In genomic region chr1:55322842-55323241, GRCh38 we compare ENCODE assay signal across 31 cellular contexts.
A peak's percentile ranks its signal among the peaks of the same experiment; 100 is the strongest.
DNase-seq lines count a peak whose midpoint lies in the region; ATAC-seq, FAIRE-seq and TF ChIP-seq lines count a peak whose summit lies in the region.
"Had no signal": no experiment of that assay in that cellular context is flagged by ENCODE, and none has a peak within 500 bp of the region (broad histone marks: within the 10 kb centered on the region; RNA-seq: fewer than 3 reads in every experiment).

No MANE protein-coding gene starts in this region.

- ATAC-seq in A549: peak; percentile 47 to 70; a peak in 5 of 6 replicates
- ATAC-seq in PC-3: no peak
- ATAC-seq: GM12878, K562, Panc1 had no signal

- TF ChIP-seq RAD21 in A549 (conservative IDR thresholded peaks at IDR 0.05 in 1 of 2, IDR thresholded peaks at IDR 0.05 in 1 of 2): peak in 1 of 2 experiments; percentile 22; a peak in 1 of 5 replicates

- no TSS peak for BruUV-seq in PC-3 (replicated peaks; lab: Mats Ljungman, UMichigan)

- intact Hi-C loops in PC-3 (cut with micrococcal nuclease): no loop called here
- intact Hi-C loops in activated CD4-positive, alpha-beta memory T cell treated with anti-CD3 and anti-CD28 coated beads for 36 hours (cut with micrococcal nuclease): no loop called here

- 0% methylated on average over 1 of the region's 1 CpG for WGBS in A549 (ENCODE audit: missing lambda C conversion rate)

- no peak overlapping the region for H3K27ac Mint-ChIP-seq in activated CD4-positive, alpha-beta memory T cell treated with anti-CD3 and anti-CD28 coated beads for 36 hours
- H3K27ac Mint-ChIP-seq: CD4-positive, alpha-beta T cell; GM23338; H9 had no signal

- CTCF ChIA-PET in A549 (lab: Yijun Ruan, JAX): no interaction called here
- CTCF ChIA-PET in PC-3 (lab: Charles Lee): no interaction called here
- CTCF ChIA-PET in activated CD4-positive, alpha-beta memory T cell treated with anti-CD3 and anti-CD28 coated beads for 36 hours (lab: Charles Lee): no interaction called here

- no peak overlapping the region for H3K4me3 Mint-ChIP-seq in activated CD4-positive, alpha-beta memory T cell treated with anti-CD3 and anti-CD28 coated beads for 36 hours
- H3K4me3 Mint-ChIP-seq: CD4-positive, alpha-beta T cell; GM23338; H9 had no signal

- TF ChIP-seq CTCF in A549 (IDR thresholded peaks at IDR 0.05): no peak
- no peak for TF ChIP-seq CTCF in PC-3 (conservative IDR thresholded peaks at IDR 0.05; ENCODE audit: low read depth, low read length)

- H3K4me3 ChIP-seq in A549 (no peak overlapping the region), PC-3 (ENCODE audit: low read length) (no peak overlapping the region), adipocyte (ENCODE audit: low read length) (no peak overlapping the region)
- H3K4me3 ChIP-seq: BLaER1 treated with 17β-estradiol and CSF1 and Interleukin-3, amounts not matched to agents 10 nM and 100 nM; GM12878; GM23338; K562; SK-N-MC had no signal

- H3K27me3 ChIP-seq in PC-3 (ENCODE audit: low read length) (no peaks in the 10 kb centered on the region), adipocyte (replicated peaks; ENCODE audit: control insufficient read depth, insufficient read depth, low read length) (no peaks in the 10 kb centered on the region)
- H3K27me3 ChIP-seq: BLaER1 treated with 17β-estradiol and CSF1 and Interleukin-3, amounts not matched to agents 10 nM and 100 nM had no signal

- H3K9me2 ChIP-seq in PC-3 (replicated peaks; ENCODE audit: low read length): no peaks in the 10 kb centered on the region

- peaks cover 13% of the 10 kb centered on the region for H3K27me3 Mint-ChIP-seq in activated CD4-positive, alpha-beta memory T cell treated with anti-CD3 and anti-CD28 coated beads for 36 hours
- H3K27me3 Mint-ChIP-seq: CD4-positive, alpha-beta T cell had no signal

- H3K4me1 Mint-ChIP-seq in activated CD4-positive, alpha-beta memory T cell treated with anti-CD3 and anti-CD28 coated beads for 36 hours (ENCODE audit: low read depth): no peaks in the 10 kb centered on the region

- no peaks in the 10 kb centered on the region for H3K79me2 ChIP-seq in PC-3 (ENCODE audit: low read length)

- H4K20me1 ChIP-seq in PC-3 (ENCODE audit: low read length): no peaks in the 10 kb centered on the region
- H4K20me1 ChIP-seq: BLaER1 treated with 17β-estradiol and CSF1 and Interleukin-3, amounts not matched to agents 10 nM and 100 nM had no signal

- 0 out of 3 replicates have a peak, but pooled peaks cover 2% of the 10 kb centered on the region for H3K9me3 ChIP-seq in A549
- no peaks in the 10 kb centered on the region for H3K9me3 ChIP-seq in PC-3 (ENCODE audit: low read length)
- no peaks in the 10 kb centered on the region for H3K9me3 ChIP-seq in adipocyte (ENCODE audit: control insufficient read depth, low read length)
- H3K9me3 ChIP-seq: BLaER1 treated with 17β-estradiol and CSF1 and Interleukin-3, amounts not matched to agents 10 nM and 100 nM had no signal

- H2AFZ ChIP-seq in PC-3 (ENCODE audit: low read length): peak overlapping the region; percentile 25; the same call in 1 of the 2 replicates
- H2AFZ ChIP-seq: GM23338 had no signal

- POLR2A ChIA-PET in A549 (lab: Yijun Ruan, JAX): no interaction called here
- POLR2A ChIA-PET in PC-3 (lab: Charles Lee; ENCODE audit: unreplicated experiment): no interaction called here
- POLR2A ChIA-PET in activated CD4-positive, alpha-beta memory T cell treated with anti-CD3 and anti-CD28 coated beads for 36 hours (lab: Charles Lee): no interaction called here

- TF ChIP-seq EP300 in A549 (IDR thresholded peaks at IDR 0.05): no peak

- no peaks in the 10 kb centered on the region for H3K36me3 ChIP-seq in PC-3 (ENCODE audit: low read depth, low read length)
- no peaks in the 10 kb centered on the region for H3K36me3 ChIP-seq in adipocyte (ENCODE audit: control insufficient read depth, insufficient read depth, low read length, severe bottlenecking)
- H3K36me3 ChIP-seq: BLaER1 treated with 17β-estradiol and CSF1 and Interleukin-3, amounts not matched to agents 10 nM and 100 nM had no signal

- no peak overlapping the region for H3K9ac ChIP-seq in PC-3 (ENCODE audit: low read length)
- H3K9ac ChIP-seq in adipocyte (ENCODE audit: low read length): no peak overlapping the region
- H3K9ac ChIP-seq: BLaER1 treated with 17β-estradiol and CSF1 and Interleukin-3, amounts not matched to agents 10 nM and 100 nM had no signal

- H3K4me2 ChIP-seq in A549 (peak overlapping the region; percentile 58), PC-3 (ENCODE audit: low read length) (peak overlapping the region; percentile 59; the same call in 1 of the 2 replicates)
- H3K4me2 ChIP-seq: BLaER1 treated with 17β-estradiol and CSF1 and Interleukin-3, amounts not matched to agents 10 nM and 100 nM; GM23338 had no signal

- H3K27ac ChIP-seq in A549: peak overlapping the region; percentile 82 to 88
- no peak overlapping the region for H3K27ac ChIP-seq in PC-3 (ENCODE audit: low read length)
- H3K27ac ChIP-seq: 22Rv1; BLaER1 treated with 17β-estradiol and CSF1 and Interleukin-3, amounts not matched to agents 10 nM and 100 nM; SK-N-MC had no signal

- H3K36me3 Mint-ChIP-seq in activated CD4-positive, alpha-beta memory T cell treated with anti-CD3 and anti-CD28 coated beads for 36 hours: no peaks in the 10 kb centered on the region

- peak in 1 of 2 experiments; percentile 59 for DNase-seq in A549 (ENCODE audit: low read depth in 1 of 2, low spot score in 1 of 2)
- no peak for DNase-seq in PC-3
- DNase-seq in adipocyte (ENCODE audit: low read depth): peak; percentile 22
- peak; percentile 55 for DNase-seq in kidney tubule cell (ENCODE audit: low spot score)
- no peak for DNase-seq in NCI-H1417 treated with DMSO at 0.1 percent for 48 hours (lab: John Stamatoyannopoulos, UW)
- DNase-seq in occipital lobe (lab: John Stamatoyannopoulos, UW): no peak
- no peak for DNase-seq in Ammon's horn (ENCODE audit: low spot score)
- no peak for DNase-seq in activated CD4-positive, alpha-beta memory T cell treated with anti-CD3 and anti-CD28 coated beads for 36 hours
- DNase-seq: CD4-positive, alpha-beta T cell; DMS79; EL; GDM1; H9; Kasumi-1; MV-4-11; NCI-H1105; NCI-H146; NCI-H1930; NCI-H446 treated with DMSO at 0.1 percent for 48 hours; NCI-H526; NCI-H82; NK-92 treated with Interleukin-12 subunit alpha and Interleukin-12 subunit beta, amount 100 ng/mL, for 24 hours; SIG-M5 had no signal

- no peak for FAIRE-seq in A549 (lab: Jason Lieb, UNC)
- FAIRE-seq: GM12878, HTR-8/SVneo, K562 had no signal

- H3K4me1 ChIP-seq in A549 (peaks cover 39% of the 10 kb centered on the region), PC-3 (ENCODE audit: insufficient read depth, low read length) (peaks cover 21% of the 10 kb centered on the region), adipocyte (ENCODE audit: control insufficient read depth, insufficient read depth, low read length) (peaks cover 8% of the 10 kb centered on the region)

- TF ChIP-seq POLR2A in A549 (IDR thresholded peaks at IDR 0.05; ENCODE audit: low read length): no peak

- no peaks in the 10 kb centered on the region for H3K9me3 Mint-ChIP-seq in activated CD4-positive, alpha-beta memory T cell treated with anti-CD3 and anti-CD28 coated beads for 36 hours
- H3K9me3 Mint-ChIP-seq: CD4-positive, alpha-beta T cell; GM23338; H9 had no signal

- peaks cover 5% of the 10 kb centered on the region for H3F3A ChIP-seq in PC-3 (ENCODE audit: low read length, unreplicated experiment)

TF ChIP-seq in A549, 52 proteins besides CTCF, POLR2A, EP300 and RAD21:
- TF ChIP-seq MAX (IDR thresholded peaks at IDR 0.05): 0 out of 2 replicates have a peak, but pooled peaks have one; percentile 25
- no peak for TF ChIP-seq HEYL (CRISPR knock-in tag; IDR thresholded peaks at IDR 0.05)
- TF ChIP-seq FOSL2 (IDR thresholded peaks at IDR 0.05): no peak
- no peak; the same call in 1 of the 2 replicates for TF ChIP-seq FOSL2 (CRISPR knock-in tag; IDR thresholded peaks at IDR 0.05)
- no peak for TF ChIP-seq PBX3 (IDR thresholded peaks at IDR 0.05)
- peak; percentile 89 for TF ChIP-seq HOXB5 (CRISPR knock-in tag; IDR thresholded peaks at IDR 0.05)
- TF ChIP-seq RFX5 (IDR thresholded peaks at IDR 0.05): no peak
- no peak for TF ChIP-seq CBX2 (IDR thresholded peaks at IDR 0.05; ENCODE audit: borderline replicate concordance, low read depth)
- TF ChIP-seq FOSB (CRISPR knock-in tag; IDR thresholded peaks at IDR 0.05): no peak
- no peak for TF ChIP-seq NR3C1 (IDR thresholded peaks at IDR 0.05)
- TF ChIP-seq BHLHE40 (IDR thresholded peaks at IDR 0.05; ENCODE audit: low read depth, low read length): no peak
TF ChIP-seq in A549: peak in this region for 2.

Comparison
In these comparisons a context has a peak if more than half of its experiments do, and no peak if none do; other contexts are left out.
1. DNase-seq: peak in adipocyte (single experiment) and kidney tubule cell (single experiment); none in PC-3 (single experiment), NCI-H1417 treated with DMSO at 0.1 percent for 48 hours (single experiment), occipital lobe (single experiment), Ammon's horn (single experiment) and activated CD4-positive, alpha-beta memory T cell treated with anti-CD3 and anti-CD28 coated beads for 36 hours (single experiment).